1 cellular context compared by ENCODE assay signal in genomic region chr2:65746919-65747678, GRCh38.
TF ChIP-seq lines count a peak whose summit lies in the region.

No MANE protein-coding gene starts in this region.

TF ChIP-seq in WTC11, 78 proteins besides CTCF, POLR2A, EP300 and RAD21 (continued from another document):
- TF ChIP-seq E2F5 (CRISPR knock-in tag; IDR thresholded peaks at IDR 0.05) (no peak), MXD4 (CRISPR knock-in tag; IDR thresholded peaks at IDR 0.05; ENCODE audit: borderline replicate concordance) (no peak), USF2 (CRISPR knock-in tag; IDR thresholded peaks at IDR 0.05) (no peak), TCF7 (CRISPR knock-in tag; IDR thresholded peaks at IDR 0.05; ENCODE audit: low read depth) (no peak), STAT6 (CRISPR knock-in tag; conservative IDR thresholded peaks at IDR 0.05; ENCODE audit: low read depth) (no peak), HMGA2 (CRISPR knock-in tag; IDR thresholded peaks at IDR 0.05) (no peak), SP1 (CRISPR knock-in tag; conservative IDR thresholded peaks at IDR 0.05) (no peak), MYBL2 (CRISPR knock-in tag; IDR thresholded peaks at IDR 0.05) (no peak), RORB (CRISPR knock-in tag; IDR thresholded peaks at IDR 0.05) (no peak)
